In genomic region chr1:171715813-171716251, GRCh38 we compare ENCODE assay signal across 10 cellular contexts. TPM values are rescaled to one million over a fixed set of nuclear protein-coding genes. Genes with fewer than 3 reads are reported as not detected.
DNase-seq lines count a peak whose midpoint lies in the region; ATAC-seq and TF ChIP-seq lines count a peak whose summit lies in the region.
"Had no signal": no experiment of that assay in that cellular context is flagged by ENCODE, and none has a peak within 500 bp of the region (broad histone marks: within the 10 kb centered on the region; RNA-seq: fewer than 3 reads in every experiment).

No MANE protein-coding gene starts in this region.

- POLR2A ChIA-PET in SK-N-SH (lab: Yijun Ruan, JAX), result no interaction called here

- H3K36me3 ChIP-seq in SK-N-SH (replicated peaks in 1 of 2; ENCODE audit: control insufficient read depth in 1 of 2, insufficient read depth in 2 of 2, low read length in 1 of 2), result peaks cover 0 to 7% of the 10 kb centered on the region in 2 experiments

- H3K27ac ChIP-seq in SK-N-SH (ENCODE audit: low read depth in 2 of 2, low read length in 1 of 2), result no peak overlapping the region
- H3K27ac ChIP-seq: BLaER1 treated with 17β-estradiol and CSF1 and Interleukin-3, amounts not matched to agents 10 nM and 100 nM had no signal

- ATAC-seq in GM19035 (IDR thresholded peaks at IDR 0.05; ENCODE audit: unreplicated experiment) (no peak), GM19463 (IDR thresholded peaks at IDR 0.05; ENCODE audit: unreplicated experiment) (no peak)

- H3K9me3 ChIP-seq in SK-N-SH, result no peaks in the 10 kb centered on the region
- H3K9me3 ChIP-seq: BLaER1 treated with 17β-estradiol and CSF1 and Interleukin-3, amounts not matched to agents 10 nM and 100 nM had no signal

- H3K79me2 ChIP-seq in SK-N-SH (ENCODE audit: insufficient read depth), result no peaks in the 10 kb centered on the region

- H4K20me1 ChIP-seq in SK-N-SH (ENCODE audit: insufficient read depth), result no peaks in the 10 kb centered on the region

- H3K9me3 Mint-ChIP-seq in type B pancreatic cell, result no peaks in the 10 kb centered on the region
- H3K9me3 Mint-ChIP-seq: activated naive CD4-positive, alpha-beta T cell treated with anti-CD3 and anti-CD28 coated beads for 36 hours had no signal

- TF ChIP-seq EP300 in SK-N-SH (IDR thresholded peaks at IDR 0.05; ENCODE audit: borderline replicate concordance in 1 of 2, low read depth in 1 of 2, low read length in 1 of 2), result no peak

- DNase-seq in NCI-H446 (lab: John Stamatoyannopoulos, UW) (peak; percentile 24 to 41), NCI-H446 treated with DMSO at 0.1 percent for 48 hours (lab: John Stamatoyannopoulos, UW) (no peak), SK-N-SH (no peak), glomerular visceral epithelial cell (ENCODE audit: extremely low spot score) (peak; percentile 30), type B pancreatic cell (ENCODE audit: extremely low spot score, unreplicated experiment) (no peak), germinal center (ENCODE audit: low spot score) (no peak)
- DNase-seq: activated naive CD4-positive, alpha-beta T cell treated with anti-CD3 and anti-CD28 coated beads for 36 hours had no signal

- H3K9ac ChIP-seq in SK-N-SH, result no peak overlapping the region

- H3K4me1 ChIP-seq in SK-N-SH (ENCODE audit: control insufficient read depth in 1 of 2, insufficient read depth in 2 of 2, low read depth in 1 of 2, low read length in 1 of 2), result no peaks in the 10 kb centered on the region

- H3K27me3 Mint-ChIP-seq in type B pancreatic cell, result no peaks in the 10 kb centered on the region

- no peaks in the 10 kb centered on the region for H3F3A ChIP-seq in SK-N-SH (replicated peaks; ENCODE audit: insufficient read depth)

- H3K4me1 Mint-ChIP-seq in type B pancreatic cell (ENCODE audit: unreplicated experiment), result peaks cover 6% of the 10 kb centered on the region

- CTCF ChIA-PET in SK-N-SH (lab: Yijun Ruan, JAX), result interaction anchor here (0.5 to 4.5 kb wide), 27 partner anchors 9 to 471 kb away, joined by 3 to 63 read pairs (median 3); partner anchors contain the start of genes PRRC2C and VAMP4

- H3K4me3 ChIP-seq in SK-N-SH (ENCODE audit: low read depth in 2 of 2, low read length in 1 of 2), result no peak overlapping the region
- H3K4me3 ChIP-seq: BLaER1 treated with 17β-estradiol and CSF1 and Interleukin-3, amounts not matched to agents 10 nM and 100 nM had no signal

- TF ChIP-seq CTCF in SK-N-SH (IDR thresholded peaks at IDR 0.05) (peak; percentile 70), type B pancreatic cell (conservative IDR thresholded peaks at IDR 0.05) (peak; percentile 70)

- peak overlapping the region; percentile 77 for H3K27ac Mint-ChIP-seq in type B pancreatic cell
- H3K27ac Mint-ChIP-seq: activated naive CD4-positive, alpha-beta T cell treated with anti-CD3 and anti-CD28 coated beads for 36 hours had no signal

- no peak overlapping the region for H3K4me2 ChIP-seq in SK-N-SH

- no peak overlapping the region for H3K4me3 Mint-ChIP-seq in type B pancreatic cell
- H3K4me3 Mint-ChIP-seq: activated naive CD4-positive, alpha-beta T cell treated with anti-CD3 and anti-CD28 coated beads for 36 hours had no signal

- H3K36me3 Mint-ChIP-seq in type B pancreatic cell, result no peaks in the 10 kb centered on the region

- H3K27me3 ChIP-seq in SK-N-SH (ENCODE audit: insufficient read depth), result no peaks in the 10 kb centered on the region
- H3K27me3 ChIP-seq: BLaER1 treated with 17β-estradiol and CSF1 and Interleukin-3, amounts not matched to agents 10 nM and 100 nM had no signal

- H2AFZ ChIP-seq in SK-N-SH (ENCODE audit: low read depth), result no peak overlapping the region

- TF ChIP-seq RAD21 in SK-N-SH (IDR thresholded peaks at IDR 0.05; ENCODE audit: low read length), result peak; percentile 55

- WGBS in SK-N-SH (ENCODE audit: low lambda C conversion rate), result 77% methylated on average over 3 of the region's 3 CpGs

- no peaks in the 10 kb centered on the region for H3K9me2 ChIP-seq in SK-N-SH

TF ChIP-seq in SK-N-SH, 30 proteins besides CTCF, POLR2A, EP300 and RAD21:
- TF ChIP-seq SMC3 (IDR thresholded peaks at IDR 0.05; ENCODE audit: low read depth, low read length), result peak; percentile 15; the same call in 1 of the 2 replicates
- TF ChIP-seq SIN3A (IDR thresholded peaks at IDR 0.05; ENCODE audit: borderline replicate concordance, low read depth, low read length), result no peak

RNA-seq across cellular contexts. Expression of gene VAMP4, which starts 26.0 kb away (rescaled TPM):
- 2.5 and 3.3 TPM in 2 replicates for polyA plus RNA-seq in SK-N-SH (2012; rRNA removed)
- 4.4 and 4.8 TPM in 2 replicates for polyA plus RNA-seq in SK-N-SH (2012; cell fraction: cytosol; rRNA removed)
- 2.6 and 5.1 TPM in 2 replicates for polyA plus RNA-seq in SK-N-SH (2012; cell fraction: nucleus; rRNA removed)
- total RNA-seq in type B pancreatic cell (ENCODE audit: low replicate concordance), result 10.2 TPM in 2 replicates

Comparison
In these comparisons a context has a peak if more than half of its experiments do, and no peak if none do; other contexts are left out.
1. DNase-seq: peak in NCI-H446 (2 of 2) and glomerular visceral epithelial cell (single experiment); none in NCI-H446 treated with DMSO at 0.1 percent for 48 hours (single experiment), SK-N-SH (single experiment), type B pancreatic cell (single experiment) and germinal center (single experiment).